Comparison of ENCODE assay signal across 19 cellular contexts in genomic region chr2:18611604-18612003, GRCh38. TPM values are rescaled to one million over a fixed set of nuclear protein-coding genes. Genes with fewer than 3 reads are reported as not detected.
DNase-seq lines count a peak whose midpoint lies in the region; ATAC-seq, FAIRE-seq and TF ChIP-seq lines count a peak whose summit lies in the region.
"Had no signal": no experiment of that assay in that cellular context is flagged by ENCODE, and none has a peak within 500 bp of the region (broad histone marks: within the 10 kb centered on the region; RNA-seq: fewer than 3 reads in every experiment).

No MANE protein-coding gene starts in this region.

- no peaks in the 10 kb centered on the region for H3K9me3 ChIP-seq in liver (ENCODE audit: control insufficient read depth in 4 of 4, low read length in 3 of 4)
- no peaks in the 10 kb centered on the region for H3K9me3 ChIP-seq in HepG2 (ENCODE audit: low read length)
- H3K9me3 ChIP-seq in lower lobe of right lung, result no peaks in the 10 kb centered on the region
- H3K9me3 ChIP-seq in upper lobe of right lung, result no peaks in the 10 kb centered on the region
- H3K9me3 ChIP-seq: HAP-1 had no signal

- H3K4me3 ChIP-seq in liver (ENCODE audit: low read depth in 1 of 3, low read length in 3 of 3) (no peak overlapping the region), HepG2 (replicated peaks in 1 of 3; ENCODE audit: insufficient read depth in 1 of 3, low read depth in 2 of 3, low read length in 3 of 3) (no peak overlapping the region), lower lobe of right lung (no peak overlapping the region), upper lobe of right lung (no peak overlapping the region), dorsolateral prefrontal cortex (no peak overlapping the region)
- H3K4me3 ChIP-seq: HAP-1, SK-N-MC had no signal

- H3K4me1 ChIP-seq in liver (ENCODE audit: control insufficient read depth in 4 of 4, insufficient read depth in 4 of 4, low read length in 3 of 4), result peaks cover 0 to 15% (median 2%) of the 10 kb centered on the region in 4 donors
- H3K4me1 ChIP-seq in HepG2 (ENCODE audit: insufficient read depth, low read length), result no peaks in the 10 kb centered on the region
- H3K4me1 ChIP-seq in lower lobe of right lung, result no peaks in the 10 kb centered on the region
- no peaks in the 10 kb centered on the region for H3K4me1 ChIP-seq in upper lobe of right lung
- H3K4me1 ChIP-seq: HAP-1 had no signal

- peak overlapping the region in 1 of 2 donors; percentile 32 for H3K27ac ChIP-seq in liver (ENCODE audit: low read depth in 1 of 2, low read length in 2 of 2)
- no peak overlapping the region for H3K27ac ChIP-seq in HepG2 (ENCODE audit: extremely low read length, insufficient read depth, low read length)
- no peak overlapping the region for H3K27ac ChIP-seq in lower lobe of right lung
- no peak overlapping the region for H3K27ac ChIP-seq in upper lobe of right lung
- H3K27ac ChIP-seq in dorsolateral prefrontal cortex, result no peak overlapping the region
- H3K27ac ChIP-seq: C4-2B, SK-N-MC had no signal

- H3K36me3 ChIP-seq in liver (ENCODE audit: control insufficient read depth in 4 of 4, insufficient read depth in 3 of 4, low read depth in 1 of 4, low read length in 3 of 4) (peaks cover 0 to 2% (median 0%) of the 10 kb centered on the region in 4 donors), HepG2 (replicated peaks in 1 of 2; ENCODE audit: control insufficient read depth in 1 of 2, insufficient read depth in 2 of 2, low read length in 2 of 2) (no peaks in the 10 kb centered on the region), lower lobe of right lung (no peaks in the 10 kb centered on the region), upper lobe of right lung (no peaks in the 10 kb centered on the region)
- H3K36me3 ChIP-seq: HAP-1 had no signal

- no peak for FAIRE-seq in HepG2 (lab: Jason Lieb, UNC)

- no peak overlapping the region for H2AFZ ChIP-seq in HepG2 (ENCODE audit: low read length)

- TF ChIP-seq CTCF in liver (IDR thresholded peaks at IDR 0.05; ENCODE audit: low read depth, low read length, missing input control) (no peak), HepG2 (CRISPR knock-in tag; IDR thresholded peaks at IDR 0.05) (no peak), lower lobe of right lung (IDR thresholded peaks at IDR 0.05) (no peak), upper lobe of right lung (IDR thresholded peaks at IDR 0.05) (no peak), dorsolateral prefrontal cortex (IDR thresholded peaks at IDR 0.05 in 54 of 56, conservative IDR thresholded peaks at IDR 0.05 in 2 of 56; ENCODE audit: low read depth in 1 of 56, partially characterized antibody in 56 of 56) (no peak)

- H3K9ac ChIP-seq in liver (ENCODE audit: low read depth in 1 of 2, low read length in 2 of 2) (no peak overlapping the region), HepG2 (ENCODE audit: insufficient read depth, low read depth, low read length) (no peak overlapping the region)

- in situ Hi-C loops in HepG2 (cut with HindIII; ENCODE audit: extremely low pct_ligation_motif_present, low pct_unique_long_range_greater_than_20kb), result no loop called here

- no peaks in the 10 kb centered on the region for H4K20me1 ChIP-seq in HepG2 (ENCODE audit: insufficient read depth, low read length)

- intact Hi-C loops in HepG2 (cut with micrococcal nuclease; ENCODE audit: unreplicated experiment) (no loop called here), lower lobe of right lung (cut with DNase I) (no loop called here), upper lobe of right lung (cut with DNase I) (no loop called here), dorsolateral prefrontal cortex (cut with DNase I) (no loop called here)

- TF ChIP-seq RAD21 in liver (IDR thresholded peaks at IDR 0.05) (peak in 1 of 2 donors; percentile 9), HepG2 (CRISPR knock-in tag; IDR thresholded peaks at IDR 0.05) (no peak)

- H3K27me3 ChIP-seq in liver (ENCODE audit: control insufficient read depth in 4 of 4, insufficient read depth in 4 of 4, low read length in 3 of 4), result no peaks in the 10 kb centered on the region
- no peaks in the 10 kb centered on the region for H3K27me3 ChIP-seq in HepG2 (ENCODE audit: control insufficient read depth in 1 of 2, insufficient read depth in 2 of 2, low read length in 2 of 2)
- no peaks in the 10 kb centered on the region for H3K27me3 ChIP-seq in lower lobe of right lung (ENCODE audit: low read depth)
- H3K27me3 ChIP-seq in upper lobe of right lung, result no peaks in the 10 kb centered on the region
- no peaks in the 10 kb centered on the region for H3K27me3 ChIP-seq in dorsolateral prefrontal cortex

- no peak for TF ChIP-seq POLR2A in HepG2 (IDR thresholded peaks at IDR 0.05; ENCODE audit: insufficient read depth in 1 of 2, low read depth in 2 of 2, low read length in 2 of 2)

- BruUV-seq in HepG2 (replicated peaks; lab: Mats Ljungman, UMichigan), result no TSS peak

- ATAC-seq in HepG2 (no peak; the same call in 2 of the 3 replicates), lower lobe of right lung (peak; percentile 43 to 49), upper lobe of right lung (no peak)
- ATAC-seq: Panc1, T-cell had no signal

- H3K4me2 ChIP-seq in HepG2 (ENCODE audit: low read depth, low read length), result no peak overlapping the region

- CTCF ChIA-PET in HepG2 (lab: Yijun Ruan, JAX; ENCODE audit: low intra/inter-chr PET ratio, low total read pairs), result no interaction called here

- 52% methylated on average over 1 of the region's 1 CpG for WGBS in liver
- WGBS in HepG2 (ENCODE audit: low lambda C conversion rate), result 77% methylated on average over 1 of the region's 1 CpG

- POLR2A ChIA-PET in HepG2 (lab: Yijun Ruan, JAX), result no interaction called here

- no peak for TF ChIP-seq EP300 in HepG2 (IDR thresholded peaks at IDR 0.05; ENCODE audit: low read depth in 2 of 2, low read length in 2 of 2)
- TF ChIP-seq EP300 in HepG2 (CRISPR knock-in tag; IDR thresholded peaks at IDR 0.05; ENCODE audit: borderline replicate concordance), result no peak

- H3K79me2 ChIP-seq in HepG2 (ENCODE audit: insufficient read depth, low read length), result no peaks in the 10 kb centered on the region

- no peak for DNase-seq in HepG2 (ENCODE audit: low spot score)
- peak; percentile 59 for DNase-seq in NCI-H774 (lab: John Stamatoyannopoulos, UW)
- DNase-seq in lower lobe of right lung, result no peak
- no peak for DNase-seq in SW 1271 (lab: John Stamatoyannopoulos, UW)
- DNase-seq in upper lobe of right lung, result no peak
- DNase-seq in dorsolateral prefrontal cortex, result no peak
- DNase-seq: COR-L47, DMS79, KBM-7, MV-4-11, NCI-H1436 treated with DMSO at 0.1 percent for 48 hours, NCI-H2081 treated with DMSO at 0.1 percent for 48 hours, T-cell had no signal

RNA-seq across cellular contexts. Expression of gene NT5C1B, which starts 22.2 kb away (rescaled TPM):
- total RNA-seq in liver (not detected), HepG2 (2016; rRNA removed; fragmentation: Illumina TruSeq; extraction: Trizol) (not detected in 2 replicates), lower lobe of right lung (not detected), upper lobe of right lung (not detected), dorsolateral prefrontal cortex (not detected)
- polyA plus RNA-seq in liver (under 1 TPM; 0.02 to 0.63 TPM), HepG2 (2011; rRNA removed) (not detected in 2 replicates)
- total RNA-seq in HepG2 (2016; cell fraction: cytosol; rRNA removed; fragmentation: Illumina TruSeq; extraction: Trizol; ENCODE audit: low read depth), result not detected in 2 replicates
- total RNA-seq in HepG2 (2016; cell fraction: insoluble cytoplasmic fraction; rRNA removed; fragmentation: Illumina TruSeq; extraction: Trizol), result not detected in 2 replicates
- not detected in 2 replicates for total RNA-seq in HepG2 (2016; cell fraction: membrane; rRNA removed; fragmentation: Illumina TruSeq; extraction: Trizol)
- total RNA-seq in HepG2 (2016; cell fraction: nucleus; rRNA removed; fragmentation: Illumina TruSeq; extraction: Trizol), result not detected in 2 replicates
- not detected in 2 replicates for polyA plus RNA-seq in HepG2 (2011; cell fraction: cytosol; rRNA removed)
- not detected in 2 replicates for polyA plus RNA-seq in HepG2 (2011; cell fraction: nucleus; rRNA removed)
- polyA plus RNA-seq in HepG2 (2012), result 0.16 and 0.17 TPM in 2 replicates
- polyA plus RNA-seq in HepG2 (2016; cell fraction: cytosol; fragmentation: Illumina TruSeq; extraction: Trizol; ENCODE audit: low read depth), result not detected in 2 replicates
- polyA plus RNA-seq in HepG2 (2016; cell fraction: insoluble cytoplasmic fraction; fragmentation: Illumina TruSeq; extraction: Trizol; ENCODE audit: low read depth), result not detected in 2 replicates
- polyA plus RNA-seq in HepG2 (2016; cell fraction: membrane; fragmentation: Illumina TruSeq; extraction: Trizol; ENCODE audit: low read depth), result not detected in 2 replicates
- not detected in 2 replicates for polyA plus RNA-seq in HepG2 (2016; cell fraction: nucleus; fragmentation: Illumina TruSeq; extraction: Trizol; ENCODE audit: insufficient read depth, low read depth)
- not detected in 2 replicates for polyA minus RNA-seq in HepG2 (2011; rRNA and poly(A)+ RNA removed; ENCODE audit: low replicate concordance)
- polyA minus RNA-seq in HepG2 (2011; cell fraction: cytosol; rRNA and poly(A)+ RNA removed), result not detected in 2 replicates
- not detected in 2 replicates for polyA minus RNA-seq in HepG2 (2011; cell fraction: nucleus; rRNA and poly(A)+ RNA removed)
- total RNA-seq: A673, T-cell had no signal

RNA-seq across cellular contexts. Expression of gene RDH14, which starts 51.2 kb away (rescaled TPM):
- 10 to 100 TPM; 13.3 to 17.4 TPM for total RNA-seq in liver
- 10 to 100 TPM; 13.7 to 23.9 TPM for polyA plus RNA-seq in liver
- 37.4 and 39.9 TPM in 2 replicates for total RNA-seq in HepG2 (2016; rRNA removed; fragmentation: Illumina TruSeq; extraction: Trizol)
- 15.3 and 17.0 TPM in 2 replicates for total RNA-seq in HepG2 (2016; cell fraction: cytosol; rRNA removed; fragmentation: Illumina TruSeq; extraction: Trizol; ENCODE audit: low read depth)
- total RNA-seq in HepG2 (2016; cell fraction: insoluble cytoplasmic fraction; rRNA removed; fragmentation: Illumina TruSeq; extraction: Trizol), result 34.6 and 37.8 TPM in 2 replicates
- total RNA-seq in HepG2 (2016; cell fraction: membrane; rRNA removed; fragmentation: Illumina TruSeq; extraction: Trizol), result 32.5 and 33.9 TPM in 2 replicates
- 32.4 and 33.3 TPM in 2 replicates for total RNA-seq in HepG2 (2016; cell fraction: nucleus; rRNA removed; fragmentation: Illumina TruSeq; extraction: Trizol)
- polyA plus RNA-seq in HepG2 (2011; rRNA removed), result 22.8 and 27.4 TPM in 2 replicates
- 14.4 and 20.5 TPM in 2 replicates for polyA plus RNA-seq in HepG2 (2011; cell fraction: cytosol; rRNA removed)
- 6.1 and 7.8 TPM in 2 replicates for polyA plus RNA-seq in HepG2 (2011; cell fraction: nucleus; rRNA removed)
- 19.2 and 23.3 TPM in 2 replicates for polyA plus RNA-seq in HepG2 (2012)
- 14.0 and 14.5 TPM in 2 replicates for polyA plus RNA-seq in HepG2 (2016; cell fraction: cytosol; fragmentation: Illumina TruSeq; extraction: Trizol; ENCODE audit: low read depth)
- 36.2 and 44.0 TPM in 2 replicates for polyA plus RNA-seq in HepG2 (2016; cell fraction: insoluble cytoplasmic fraction; fragmentation: Illumina TruSeq; extraction: Trizol; ENCODE audit: low read depth)
- 23.0 and 23.2 TPM in 2 replicates for polyA plus RNA-seq in HepG2 (2016; cell fraction: membrane; fragmentation: Illumina TruSeq; extraction: Trizol; ENCODE audit: low read depth)
- 55.4 and 58.2 TPM in 2 replicates for polyA plus RNA-seq in HepG2 (2016; cell fraction: nucleus; fragmentation: Illumina TruSeq; extraction: Trizol; ENCODE audit: insufficient read depth, low read depth)
- 5.4 and 8.6 TPM in 2 replicates for polyA minus RNA-seq in HepG2 (2011; rRNA and poly(A)+ RNA removed; ENCODE audit: low replicate concordance)
- polyA minus RNA-seq in HepG2 (2011; cell fraction: cytosol; rRNA and poly(A)+ RNA removed), result 14.2 and 16.1 TPM in 2 replicates
- 12.5 and 18.0 TPM in 2 replicates for polyA minus RNA-seq in HepG2 (2011; cell fraction: nucleus; rRNA and poly(A)+ RNA removed)
- 18.3 TPM for total RNA-seq in lower lobe of right lung
- 22.4 TPM for total RNA-seq in upper lobe of right lung
- 10 to 100 TPM; 10.3 to 25.2 (median 17.9) TPM for total RNA-seq in dorsolateral prefrontal cortex

Comparison
In these comparisons a context has a peak if more than half of its experiments do, and no peak if none do; other contexts are left out.
1. ATAC-seq: peak in lower lobe of right lung (2 of 2); none in HepG2 (single experiment) and upper lobe of right lung (single experiment).